Comparison of ENCODE assay signal across 1 cellular context in the genomic region with DNA sequence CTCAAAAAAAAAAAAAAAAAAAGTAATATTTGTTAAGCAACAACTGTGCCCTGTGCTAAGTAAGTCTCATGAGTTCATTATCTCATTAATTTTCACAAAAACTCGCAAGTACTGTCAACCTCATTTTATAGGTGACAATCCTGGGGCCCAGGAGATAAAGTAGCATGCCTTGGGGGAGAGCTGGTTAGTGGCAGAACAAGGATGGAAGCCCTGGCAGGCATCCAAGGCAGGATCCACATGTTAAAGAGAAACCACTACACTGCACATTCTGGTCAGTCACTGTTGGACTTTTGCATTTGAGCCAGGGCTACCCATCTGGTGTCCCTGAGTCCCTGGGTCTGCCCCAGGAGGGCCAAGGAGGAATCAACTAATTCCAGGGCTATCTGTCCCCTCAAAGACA.
TF ChIP-seq lines count a peak whose summit lies in the region.

No MANE protein-coding gene starts in this region.

TF ChIP-seq in HepG2, 621 proteins besides CTCF, POLR2A, EP300 and RAD21 (continued from another document):
- TF ChIP-seq YY1 (IDR thresholded peaks at IDR 0.05; ENCODE audit: insufficient read depth, insufficient replicate concordance, low read depth, low read length) (no peak), ZNF20 (CRISPR knock-in tag; IDR thresholded peaks at IDR 0.05) (no peak), ZFP82 (CRISPR knock-in tag; IDR thresholded peaks at IDR 0.05; ENCODE audit: borderline replicate concordance) (no peak), ZNF782 (CRISPR knock-in tag; IDR thresholded peaks at IDR 0.05; ENCODE audit: borderline replicate concordance) (no peak), MYC (CRISPR knock-in tag; IDR thresholded peaks at IDR 0.05; ENCODE audit: borderline replicate concordance) (peak; percentile 33; the same call in 1 of the 2 replicates), RFXAP (CRISPR knock-in tag; IDR thresholded peaks at IDR 0.05; ENCODE audit: borderline replicate concordance) (no peak), CHCHD3 (CRISPR knock-in tag; IDR thresholded peaks at IDR 0.05) (no peak), CEBPB (IDR thresholded peaks at IDR 0.05; ENCODE audit: borderline replicate concordance, low read depth, low read length) (no peak), MED1 (CRISPR knock-in tag; IDR thresholded peaks at IDR 0.05) (0 out of 2 replicates have a peak, but pooled peaks have one; percentile 39), ZNF354B (CRISPR knock-in tag; IDR thresholded peaks at IDR 0.05) (no peak)
- TF ChIP-seq, protein P1, sequence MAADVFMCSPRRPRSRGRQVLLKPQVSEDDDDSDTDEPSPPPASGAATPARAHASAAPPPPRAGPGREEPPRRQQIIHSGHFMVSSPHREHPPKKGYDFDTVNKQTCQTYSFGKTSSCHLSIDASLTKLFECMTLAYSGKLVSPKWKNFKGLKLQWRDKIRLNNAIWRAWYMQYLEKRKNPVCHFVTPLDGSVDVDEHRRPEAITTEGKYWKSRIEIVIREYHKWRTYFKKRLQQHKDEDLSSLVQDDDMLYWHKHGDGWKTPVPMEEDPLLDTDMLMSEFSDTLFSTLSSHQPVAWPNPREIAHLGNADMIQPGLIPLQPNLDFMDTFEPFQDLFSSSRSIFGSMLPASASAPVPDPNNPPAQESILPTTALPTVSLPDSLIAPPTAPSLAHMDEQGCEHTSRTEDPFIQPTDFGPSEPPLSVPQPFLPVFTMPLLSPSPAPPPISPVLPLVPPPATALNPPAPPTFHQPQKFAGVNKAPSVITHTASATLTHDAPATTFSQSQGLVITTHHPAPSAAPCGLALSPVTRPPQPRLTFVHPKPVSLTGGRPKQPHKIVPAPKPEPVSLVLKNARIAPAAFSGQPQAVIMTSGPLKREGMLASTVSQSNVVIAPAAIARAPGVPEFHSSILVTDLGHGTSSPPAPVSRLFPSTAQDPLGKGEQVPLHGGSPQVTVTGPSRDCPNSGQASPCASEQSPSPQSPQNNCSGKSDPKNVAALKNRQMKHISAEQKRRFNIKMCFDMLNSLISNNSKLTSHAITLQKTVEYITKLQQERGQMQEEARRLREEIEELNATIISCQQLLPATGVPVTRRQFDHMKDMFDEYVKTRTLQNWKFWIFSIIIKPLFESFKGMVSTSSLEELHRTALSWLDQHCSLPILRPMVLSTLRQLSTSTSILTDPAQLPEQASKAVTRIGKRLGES (CRISPR knock-in tag; IDR thresholded peaks at IDR 0.05; ENCODE audit: borderline replicate concordance): no peak
- TF ChIP-seq, protein P2, sequence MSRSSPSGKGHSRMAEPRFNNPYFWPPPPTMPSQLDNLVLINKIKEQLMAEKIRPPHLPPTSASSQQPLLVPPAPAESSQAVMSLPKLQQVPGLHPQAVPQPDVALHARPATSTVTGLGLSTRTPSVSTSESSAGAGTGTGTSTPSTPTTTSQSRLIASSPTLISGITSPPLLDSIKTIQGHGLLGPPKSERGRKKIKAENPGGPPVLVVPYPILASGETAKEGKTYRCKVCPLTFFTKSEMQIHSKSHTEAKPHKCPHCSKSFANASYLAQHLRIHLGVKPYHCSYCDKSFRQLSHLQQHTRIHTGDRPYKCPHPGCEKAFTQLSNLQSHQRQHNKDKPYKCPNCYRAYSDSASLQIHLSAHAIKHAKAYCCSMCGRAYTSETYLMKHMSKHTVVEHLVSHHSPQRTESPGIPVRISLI (CRISPR knock-in tag; IDR thresholded peaks at IDR 0.05; ENCODE audit: borderline replicate concordance): peak; percentile 29; the same call in 1 of the 2 replicates
- TF ChIP-seq, protein P3, sequence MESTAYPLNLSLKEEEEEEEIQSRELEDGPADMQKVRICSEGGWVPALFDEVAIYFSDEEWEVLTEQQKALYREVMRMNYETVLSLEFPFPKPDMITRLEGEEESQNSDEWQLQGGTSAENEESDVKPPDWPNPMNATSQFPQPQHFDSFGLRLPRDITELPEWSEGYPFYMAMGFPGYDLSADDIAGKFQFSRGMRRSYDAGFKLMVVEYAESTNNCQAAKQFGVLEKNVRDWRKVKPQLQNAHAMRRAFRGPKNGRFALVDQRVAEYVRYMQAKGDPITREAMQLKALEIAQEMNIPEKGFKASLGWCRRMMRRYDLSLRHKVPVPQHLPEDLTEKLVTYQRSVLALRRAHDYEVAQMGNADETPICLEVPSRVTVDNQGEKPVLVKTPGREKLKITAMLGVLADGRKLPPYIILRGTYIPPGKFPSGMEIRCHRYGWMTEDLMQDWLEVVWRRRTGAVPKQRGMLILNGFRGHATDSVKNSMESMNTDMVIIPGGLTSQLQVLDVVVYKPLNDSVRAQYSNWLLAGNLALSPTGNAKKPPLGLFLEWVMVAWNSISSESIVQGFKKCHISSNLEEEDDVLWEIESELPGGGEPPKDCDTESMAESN (CRISPR knock-in tag; conservative IDR thresholded peaks at IDR 0.05): no peak
- TF ChIP-seq, protein P4, sequence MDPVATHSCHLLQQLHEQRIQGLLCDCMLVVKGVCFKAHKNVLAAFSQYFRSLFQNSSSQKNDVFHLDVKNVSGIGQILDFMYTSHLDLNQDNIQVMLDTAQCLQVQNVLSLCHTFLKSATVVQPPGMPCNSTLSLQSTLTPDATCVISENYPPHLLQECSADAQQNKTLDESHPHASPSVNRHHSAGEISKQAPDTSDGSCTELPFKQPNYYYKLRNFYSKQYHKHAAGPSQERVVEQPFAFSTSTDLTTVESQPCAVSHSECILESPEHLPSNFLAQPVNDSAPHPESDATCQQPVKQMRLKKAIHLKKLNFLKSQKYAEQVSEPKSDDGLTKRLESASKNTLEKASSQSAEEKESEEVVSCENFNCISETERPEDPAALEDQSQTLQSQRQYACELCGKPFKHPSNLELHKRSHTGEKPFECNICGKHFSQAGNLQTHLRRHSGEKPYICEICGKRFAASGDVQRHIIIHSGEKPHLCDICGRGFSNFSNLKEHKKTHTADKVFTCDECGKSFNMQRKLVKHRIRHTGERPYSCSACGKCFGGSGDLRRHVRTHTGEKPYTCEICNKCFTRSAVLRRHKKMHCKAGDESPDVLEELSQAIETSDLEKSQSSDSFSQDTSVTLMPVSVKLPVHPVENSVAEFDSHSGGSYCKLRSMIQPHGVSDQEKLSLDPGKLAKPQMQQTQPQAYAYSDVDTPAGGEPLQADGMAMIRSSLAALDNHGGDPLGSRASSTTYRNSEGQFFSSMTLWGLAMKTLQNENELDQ (CRISPR knock-in tag; IDR thresholded peaks at IDR 0.05; ENCODE audit: borderline replicate concordance): no peak
